In the genomic region with DNA sequence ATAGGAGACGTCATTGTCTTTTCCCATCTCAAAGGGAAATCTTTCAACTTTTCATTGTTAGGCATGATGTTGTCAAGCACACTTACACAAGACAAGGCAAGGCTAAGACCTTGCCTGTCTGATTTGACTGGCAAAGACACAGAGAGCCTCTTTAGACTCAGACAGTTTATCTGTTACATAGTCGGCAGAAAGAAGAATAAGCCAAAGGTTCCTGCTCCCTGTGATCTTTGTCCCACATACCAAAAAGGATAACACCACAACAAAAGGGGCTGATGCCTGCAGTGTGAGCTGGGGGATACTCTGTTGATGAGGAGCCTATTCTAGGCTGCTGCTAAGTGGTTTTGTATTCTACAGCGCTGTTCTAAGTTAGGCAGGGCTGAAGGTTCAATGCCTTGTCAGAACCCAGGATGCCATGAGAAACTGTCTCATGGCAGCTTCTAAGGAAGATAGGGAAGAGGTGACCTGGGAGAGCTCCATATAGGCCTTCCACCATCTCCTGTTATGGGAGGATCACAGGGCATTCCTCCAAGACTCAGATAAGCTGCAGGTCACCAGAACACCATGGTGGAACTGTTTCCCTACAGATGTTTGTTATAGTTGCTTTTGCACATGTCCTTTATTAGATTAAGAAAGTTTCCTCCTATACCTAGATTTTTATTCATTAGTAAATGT, we compare ENCODE assay signal across 26 cellular contexts. TPM values are rescaled to one million over a fixed set of nuclear protein-coding genes. Genes with fewer than 3 reads are reported as not detected.
DNase-seq lines count a peak whose midpoint lies in the region; ATAC-seq, FAIRE-seq and TF ChIP-seq lines count a peak whose summit lies in the region.
"Had no signal": no experiment of that assay in that cellular context is flagged by ENCODE, and none has a peak within 500 bp of the region (broad histone marks: within the 10 kb centered on the region; RNA-seq: fewer than 3 reads in every experiment).

No MANE protein-coding gene starts in this region.

- H2BK120ac ChIP-seq in mesendoderm (ENCODE audit: low read depth, low read length) = no peak overlapping the region

- no peak overlapping the region for H3K18ac ChIP-seq in mesendoderm (ENCODE audit: low read length)

- H2BK15ac ChIP-seq in mesendoderm (replicated peaks; ENCODE audit: low read depth) = no peak overlapping the region

- H4K8ac ChIP-seq in mesendoderm (ENCODE audit: low read depth, low read length) = no peak overlapping the region

- WGBS in heart right ventricle, 2 donors = 42% methylated on average over 3 of the region's 3 CpGs
- WGBS in mesendoderm (ENCODE audit: extremely low coverage, insufficient coverage, low lambda C conversion rate) = no CpG with 5 or more reads among the region's 3 CpGs

- DNase-seq in GM23338 (ENCODE audit: low spot score) (no peak), RCC 7860 (ENCODE audit: low spot score) (peak; percentile 0), heart right ventricle (no peak), mesendoderm (peak; percentile 41), brain microvascular endothelial cell (no peak), head of caudate nucleus (no peak), NCI-H510A (lab: John Stamatoyannopoulos, UW) (no peak)
- DNase-seq: activated CD4-positive, alpha-beta T cell treated with anti-CD3 and anti-CD28 coated beads, Interleukin-2, amount 50 U/mL, for 4 hours; activated naive CD4-positive, alpha-beta T cell treated with anti-CD3 and anti-CD28 coated beads for 36 hours; CD4-positive, alpha-beta memory T cell; EL; foreskin keratinocyte; immature natural killer cell; MM.1S; natural killer cell; pancreas; SJCRH30; spleen had no signal

- TF ChIP-seq CTCF in GM23338 (conservative IDR thresholded peaks at IDR 0.05; ENCODE audit: low read depth in 2 of 2) (no peak), heart right ventricle (IDR thresholded peaks at IDR 0.05) (no peak), brain microvascular endothelial cell (IDR thresholded peaks at IDR 0.05; ENCODE audit: low read depth, low read length, missing control alignments) (no peak)

- H3K9me3 ChIP-seq in heart right ventricle = no peaks in the 10 kb centered on the region
- H3K9me3 ChIP-seq: A549, esophagus muscularis mucosa, pancreas, SJCRH30, spleen had no signal

- no peaks in the 10 kb centered on the region for H3F3A ChIP-seq in GM23338 (replicated peaks; ENCODE audit: low read depth)

- no peak overlapping the region for H2AK5ac ChIP-seq in mesendoderm (ENCODE audit: low read length)

- H3K23ac ChIP-seq in mesendoderm (ENCODE audit: low read length) = peak overlapping the region; percentile 45

- intact Hi-C loops in heart right ventricle (cut with DNase I) = loop anchor here in 1 of 10 donors (10.0 kb wide), 1 partner anchor 61 kb away; no protein-coding TSS in a partner anchor
- intact Hi-C loops in head of caudate nucleus (cut with DNase I) = no loop called here

- no peak overlapping the region for H2AFZ ChIP-seq in GM23338
- H2AFZ ChIP-seq: hepatocyte had no signal

- H3K4me2 ChIP-seq in GM23338 = no peak overlapping the region
- no peak overlapping the region for H3K4me2 ChIP-seq in mesendoderm (ENCODE audit: low read length)
- H3K4me2 ChIP-seq: A549, hepatocyte, KMS-11 had no signal

- in situ Hi-C loops in brain microvascular endothelial cell (cut with HindIII; ENCODE audit: low pct_ligation_motif_present, low sequenced_read_pairs) = no loop called here

- H3K36me3 ChIP-seq in GM23338 (ENCODE audit: insufficient read depth) = no peaks in the 10 kb centered on the region
- H3K36me3 ChIP-seq in heart right ventricle = peaks cover 0 to 11% (median 0%) of the 10 kb centered on the region in 9 donors
- H3K36me3 ChIP-seq in mesendoderm (ENCODE audit: control insufficient read depth, insufficient read depth, low read length) = no peaks in the 10 kb centered on the region
- H3K36me3 ChIP-seq in brain microvascular endothelial cell (replicated peaks) = no peaks in the 10 kb centered on the region
- H3K36me3 ChIP-seq: pancreas had no signal

- H3K4ac ChIP-seq in mesendoderm (ENCODE audit: low read depth, low read length) = no peak overlapping the region

- H3K4me3 ChIP-seq in GM23338 = no peak overlapping the region
- H3K4me3 ChIP-seq in heart right ventricle = no peak overlapping the region
- H3K4me3 ChIP-seq in mesendoderm (ENCODE audit: low read length) = no peak overlapping the region
- no peak overlapping the region for H3K4me3 ChIP-seq in brain microvascular endothelial cell (ENCODE audit: low read depth, low read length)
- H3K4me3 ChIP-seq: A549, esophagus muscularis mucosa, GM12878, hepatocyte, pancreas, SJCRH30, spleen had no signal

- H3K79me1 ChIP-seq in mesendoderm (ENCODE audit: low read length) = peaks cover 9% of the 10 kb centered on the region

- H3K27ac ChIP-seq in GM23338 (ENCODE audit: low read depth) (no peak overlapping the region), heart right ventricle (peak overlapping the region in 5 of 10 donors; percentile 28 to 64 (median 55)), mesendoderm (ENCODE audit: low read depth, low read length) (no peak overlapping the region), brain microvascular endothelial cell (no peak overlapping the region)
- H3K27ac ChIP-seq: A549, esophagus muscularis mucosa, foreskin keratinocyte, hepatocyte, KMS-11, pancreas, SJCRH30, spleen had no signal

- H2BK5ac ChIP-seq in mesendoderm (ENCODE audit: low read length) = no peak overlapping the region

- no peak overlapping the region for H3K9ac ChIP-seq in mesendoderm (ENCODE audit: low read length)
- H3K9ac ChIP-seq: KMS-11 had no signal

- H3K4me3 Mint-ChIP-seq in GM23338 = no peak overlapping the region
- H3K4me3 Mint-ChIP-seq: activated naive CD4-positive, alpha-beta T cell treated with anti-CD3 and anti-CD28 coated beads for 36 hours; brain; CD4-positive, alpha-beta memory T cell; immature natural killer cell; natural killer cell; type B pancreatic cell had no signal

- peak overlapping the region; percentile 18 for H3K56ac ChIP-seq in mesendoderm (ENCODE audit: low read length)

- no peaks in the 10 kb centered on the region for H3K27me3 ChIP-seq in GM23338 (ENCODE audit: insufficient read depth)
- H3K27me3 ChIP-seq in heart right ventricle = no peaks in the 10 kb centered on the region
- H3K27me3 ChIP-seq in mesendoderm (ENCODE audit: insufficient read depth, low read length, poor library complexity) = no peaks in the 10 kb centered on the region
- no peaks in the 10 kb centered on the region for H3K27me3 ChIP-seq in brain microvascular endothelial cell (replicated peaks)
- H3K27me3 ChIP-seq: esophagus muscularis mucosa, foreskin keratinocyte, hepatocyte, pancreas, SJCRH30, spleen had no signal

- H3K9me3 Mint-ChIP-seq in GM23338 = no peaks in the 10 kb centered on the region
- H3K9me3 Mint-ChIP-seq: activated naive CD4-positive, alpha-beta T cell treated with anti-CD3 and anti-CD28 coated beads for 36 hours; brain; CD4-positive, alpha-beta memory T cell; immature natural killer cell; natural killer cell; type B pancreatic cell had no signal

- no peaks in the 10 kb centered on the region for H3K9me2 ChIP-seq in GM23338 (ENCODE audit: insufficient read depth)

- H4K5ac ChIP-seq in mesendoderm (ENCODE audit: low read length) = no peak overlapping the region

- H3K36me3 Mint-ChIP-seq in GM23338 (ENCODE audit: low read depth) = peaks cover 6% of the 10 kb centered on the region; the same call in 2 of the 3 replicates
- H3K36me3 Mint-ChIP-seq: natural killer cell had no signal

- H3K4me1 Mint-ChIP-seq in GM23338 = peaks cover 8% of the 10 kb centered on the region; the same call in 2 of the 3 replicates
- H3K4me1 Mint-ChIP-seq: immature natural killer cell had no signal

- ATAC-seq in GM23338 (peak; percentile 79), heart right ventricle (peak in 7 of 8 donors; percentile 35 to 81 (median 65)), GM21390 (IDR thresholded peaks at IDR 0.05; ENCODE audit: unreplicated experiment) (no peak)
- ATAC-seq: foreskin keratinocyte, GM12878, natural killer cell, pancreas had no signal

- peaks cover 3% of the 10 kb centered on the region for H3K27me3 Mint-ChIP-seq in GM23338 (ENCODE audit: insufficient read depth, low read depth, poor library complexity)
- H3K27me3 Mint-ChIP-seq: brain; CD4-positive, alpha-beta memory T cell; type B pancreatic cell had no signal

- no peak for FAIRE-seq in RCC 7860 (lab: Jason Lieb, UNC)
- FAIRE-seq: A549, GM12878 had no signal

- H3K27ac Mint-ChIP-seq in GM23338 = no peak overlapping the region
- H3K27ac Mint-ChIP-seq: activated naive CD4-positive, alpha-beta T cell treated with anti-CD3 and anti-CD28 coated beads for 36 hours; natural killer cell; type B pancreatic cell had no signal

- H3K4me1 ChIP-seq in GM23338 (ENCODE audit: insufficient read depth) (no peaks in the 10 kb centered on the region), heart right ventricle (peaks cover 0 to 46% (median 15%) of the 10 kb centered on the region in 9 donors), mesendoderm (ENCODE audit: control insufficient read depth, low read depth, low read length) (peaks cover 5% of the 10 kb centered on the region)
- H3K4me1 ChIP-seq: A549, pancreas, SJCRH30 had no signal

- H4K20me1 ChIP-seq in GM23338 (replicated peaks; ENCODE audit: insufficient read depth) = peaks cover under 1% of the 10 kb centered on the region; the same call in 1 of the 2 replicates

- H3K79me2 ChIP-seq in GM23338 (replicated peaks; ENCODE audit: insufficient read depth) (peaks cover 97% of the 10 kb centered on the region), mesendoderm (ENCODE audit: control insufficient read depth, insufficient read depth, low read length) (no peaks in the 10 kb centered on the region)

RNA-seq across cellular contexts. Expression of gene ERC1, which starts 12.7 kb away (rescaled TPM):
- total RNA-seq in GM23338 (2014; rRNA removed; shearing (Covaris generic)) = 24.2 and 35.3 TPM in 2 replicates
- polyA plus RNA-seq in GM23338 (2016; fragmentation: Nextera tagmentation; extraction: Ambion mirVana) (17.2 and 28.1 TPM in 2 replicates), heart right ventricle (10 to 100 TPM in 1 of 2 donors, 1 to 10 TPM in 1; 6.5 to 23.0 TPM)
- total RNA-seq in heart right ventricle = 10 to 100 TPM; 37.7 to 67.5 (median 49.5) TPM
- 10.4 TPM for polyA plus RNA-seq in mesendoderm (2013, experiment 1 of 2)
- 10.2 TPM for polyA plus RNA-seq in mesendoderm (2013, experiment 2 of 2)

RNA-seq across cellular contexts. Expression of gene RAD52, which starts 54.2 kb away (rescaled TPM):
- total RNA-seq in GM23338 (2014; rRNA removed; shearing (Covaris generic)) = 12.5 and 21.3 TPM in 2 replicates
- polyA plus RNA-seq in GM23338 (2016; fragmentation: Nextera tagmentation; extraction: Ambion mirVana) = 8.7 and 10.9 TPM in 2 replicates
- total RNA-seq in heart right ventricle = 1 to 10 TPM; 4.8 to 9.6 (median 6.1) TPM
- polyA plus RNA-seq in heart right ventricle = 10 to 100 TPM in 1 of 2 donors, 1 to 10 TPM in 1; 4.1 to 14.8 TPM
- 4.7 TPM for polyA plus RNA-seq in mesendoderm (2013, experiment 1 of 2)
- polyA plus RNA-seq in mesendoderm (2013, experiment 2 of 2) = 6.0 TPM

Comparison
In these comparisons a context has a peak if more than half of its experiments do, and no peak if none do; other contexts are left out.
1. DNase-seq: peak in RCC 7860 (single experiment) and mesendoderm (single experiment); none in GM23338 (single experiment), heart right ventricle (0 of 2), brain microvascular endothelial cell (single experiment), head of caudate nucleus (0 of 42) and NCI-H510A (single experiment).